ENCODE assay signal across 8 cellular contexts in genomic region chr17:1179112-1179634, GRCh38. TPM values are rescaled to one million over a fixed set of nuclear protein-coding genes. Genes with fewer than 3 reads are reported as not detected.
DNase-seq lines count a peak whose midpoint lies in the region; ATAC-seq, FAIRE-seq and TF ChIP-seq lines count a peak whose summit lies in the region.

No MANE protein-coding gene starts in this region.

- H3K4me3 Mint-ChIP-seq in activated B cell treated with CpG ODN at 0.5 μM for 24 hours, result peak overlapping the region; percentile 72
- peak overlapping the region; percentile 87 for H3K4me3 Mint-ChIP-seq in glutamatergic neuron (ENCODE audit: unreplicated experiment)

- no peaks in the 10 kb centered on the region for H3K9me3 ChIP-seq in sigmoid colon

- peaks cover 0 to 33% (median 28%) of the 10 kb centered on the region in 4 donors for H3K4me1 ChIP-seq in sigmoid colon

- 1 to 2% methylated on average over 47 of the region's 47 CpGs for WGBS in sigmoid colon, 2 donors

- H3K36me3 Mint-ChIP-seq in activated B cell treated with CpG ODN at 0.5 μM for 24 hours (ENCODE audit: low read depth) (no peaks in the 10 kb centered on the region), glutamatergic neuron (ENCODE audit: unreplicated experiment) (no peaks in the 10 kb centered on the region)

- DNase-seq in activated B cell treated with CpG ODN at 0.5 μM for 24 hours, result no peak
- DNase-seq in glutamatergic neuron, result no peak
- no peak for DNase-seq in sigmoid colon
- DNase-seq in frontal cortex (ENCODE audit: low spot score in 2 of 2), result no peak
- no peak for DNase-seq in hepatic stellate cell (ENCODE audit: low spot score)
- no peak for DNase-seq in activated CD4-positive, alpha-beta T cell treated with anti-CD3 and anti-CD28 coated beads, Interleukin-2, amount 50 U/mL, for 1 hour

- no peak for TF ChIP-seq EP300 in sigmoid colon (IDR thresholded peaks at IDR 0.05)

- H3K4me3 ChIP-seq in GM12875 (ENCODE audit: low read depth, low read length) (peak overlapping the region; percentile 62), sigmoid colon (peak overlapping the region; percentile 75 to 87 (median 81))

- FAIRE-seq in frontal cortex (lab: Jason Lieb, UNC), result no peak

- TF ChIP-seq CTCF in GM12875 (IDR thresholded peaks at IDR 0.05; ENCODE audit: borderline replicate concordance, insufficient read depth, low read depth, low read length), result no peak
- TF ChIP-seq CTCF in activated B cell treated with CpG ODN at 0.5 μM for 24 hours (IDR thresholded peaks at IDR 0.05), result no peak
- TF ChIP-seq CTCF in glutamatergic neuron (IDR thresholded peaks at IDR 0.05; ENCODE audit: partially characterized antibody, unreplicated experiment), result no peak
- no peak for TF ChIP-seq CTCF in sigmoid colon (IDR thresholded peaks at IDR 0.05)

- peak overlapping the region; percentile 64 to 76 (median 74) for H3K27ac ChIP-seq in sigmoid colon

- peaks cover 0 to 3% (median 0%) of the 10 kb centered on the region in 4 donors for H3K36me3 ChIP-seq in sigmoid colon

- H3K27me3 Mint-ChIP-seq in activated B cell treated with CpG ODN at 0.5 μM for 24 hours (no peaks in the 10 kb centered on the region), glutamatergic neuron (ENCODE audit: unreplicated experiment) (peaks cover 13% of the 10 kb centered on the region)

- H3K27ac Mint-ChIP-seq in activated B cell treated with CpG ODN at 0.5 μM for 24 hours, result no peak overlapping the region
- peak overlapping the region; percentile 38 for H3K27ac Mint-ChIP-seq in glutamatergic neuron (ENCODE audit: unreplicated experiment)

- CTCF ChIA-PET in activated B cell treated with CpG ODN at 0.5 μM for 24 hours (lab: Charles Lee), result interaction anchor here (1.6 kb wide), 1 partner anchor 8 kb away, joined by 4 read pairs; no protein-coding TSS in a partner anchor

- ATAC-seq in activated B cell treated with CpG ODN at 0.5 μM for 24 hours (ENCODE audit: low read depth) (no peak), GM21717 (IDR thresholded peaks at IDR 0.05; ENCODE audit: unreplicated experiment) (no peak)

- POLR2A ChIA-PET in activated B cell treated with CpG ODN at 0.5 μM for 24 hours (lab: Charles Lee), result interaction anchor here (3.3 kb wide), 1 partner anchor 50 kb away, joined by 24 read pairs; no protein-coding TSS in a partner anchor

- no peak for TF ChIP-seq POLR2A in sigmoid colon (IDR thresholded peaks at IDR 0.05)

- H3K9me3 Mint-ChIP-seq in activated B cell treated with CpG ODN at 0.5 μM for 24 hours (no peaks in the 10 kb centered on the region), glutamatergic neuron (ENCODE audit: unreplicated experiment) (peaks cover 14% of the 10 kb centered on the region)

- intact Hi-C loops in activated B cell treated with CpG ODN at 0.5 μM for 24 hours (cut with micrococcal nuclease) (no loop called here), sigmoid colon (cut with DNase I) (no loop called here)

- H3K4me1 Mint-ChIP-seq in activated B cell treated with CpG ODN at 0.5 μM for 24 hours, result peaks cover 45% of the 10 kb centered on the region
- H3K4me1 Mint-ChIP-seq in glutamatergic neuron (ENCODE audit: low read depth, unreplicated experiment), result peaks cover 32% of the 10 kb centered on the region

- no peaks in the 10 kb centered on the region for H3K27me3 ChIP-seq in sigmoid colon

RNA-seq across cellular contexts. Expression of gene ABR, which starts 0.6 kb away (rescaled TPM):
- total RNA-seq in activated B cell treated with CpG ODN at 0.5 μM for 24 hours, result 132 and 150 TPM in 2 replicates
- 219 TPM for total RNA-seq in glutamatergic neuron (ENCODE audit: unreplicated experiment)
- total RNA-seq in sigmoid colon, result 10 to 100 TPM; 30.4 to 94.2 (median 46.5) TPM
- 100 to 1,000 TPM in 1 of 3 donors, 10 to 100 TPM in 2; 79.3 to 146 (median 80.0) TPM for polyA plus RNA-seq in sigmoid colon
- total RNA-seq in frontal cortex, result 123 TPM
